Comparison of ENCODE assay signal across 21 cellular contexts in the genomic region with DNA sequence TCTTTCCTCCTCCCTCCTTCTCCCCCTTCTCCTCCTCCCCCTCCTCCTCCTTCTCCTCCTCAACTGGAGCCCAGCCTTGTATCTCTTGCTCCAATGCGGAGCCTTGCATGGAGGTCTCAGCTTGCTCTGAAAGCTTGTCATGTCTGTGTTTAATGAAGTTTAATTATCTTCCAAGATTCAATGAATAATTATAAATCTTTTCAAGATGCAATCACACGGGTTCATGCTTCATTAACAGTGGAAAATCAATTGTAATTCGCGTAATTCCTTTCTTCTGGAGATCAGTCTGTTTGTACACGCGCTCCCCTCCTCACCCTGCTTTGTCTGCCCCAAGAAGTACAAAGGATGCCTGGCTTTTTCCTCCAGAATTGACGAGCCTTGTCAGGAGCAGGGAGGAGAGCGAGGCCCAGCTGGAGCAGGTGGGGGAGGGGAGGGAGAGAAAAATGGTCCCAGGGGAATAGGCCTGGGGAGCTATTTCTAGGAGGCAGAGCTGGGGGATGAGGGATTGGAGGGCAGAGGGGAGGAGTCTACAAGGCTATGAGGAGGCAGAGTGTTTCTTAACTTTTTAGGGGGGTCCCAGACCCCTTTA.
DNase-seq lines count a peak whose midpoint lies in the region; ATAC-seq lines count a peak whose summit lies in the region.
"Had no signal": no experiment of that assay in that cellular context is flagged by ENCODE, and none has a peak within 500 bp of the region (broad histone marks: within the 10 kb centered on the region; RNA-seq: fewer than 3 reads in every experiment).

No MANE protein-coding gene starts in this region.

- H3K27ac ChIP-seq in mesodermal cell (ENCODE audit: low read depth, low read length, severe bottlenecking) = peak overlapping the region; percentile 43
- H3K27ac ChIP-seq: brain microvascular endothelial cell, colonic mucosa, stomach, upper lobe of left lung had no signal

- DNase-seq in DMS79 treated with DMSO at 0.1 percent for 48 hours (lab: John Stamatoyannopoulos, UW) = peak; percentile 55
- DNase-seq in NCI-H1105 treated with DMSO at 0.1 percent for 48 hours (lab: John Stamatoyannopoulos, UW) = peak; percentile 50
- no peak for DNase-seq in NT2/D1 (ENCODE audit: low read depth, low spot score)
- DNase-seq in DMS53 treated with DMSO at 0.1 percent for 48 hours (lab: John Stamatoyannopoulos, UW; ENCODE audit: unreplicated experiment) = no peak
- DNase-seq: activated CD4-positive, alpha-beta T cell treated with anti-CD3 and anti-CD28 coated beads for 1 hour; activated effector memory CD4-positive, alpha-beta T cell treated with Interleukin-2 at 50 U/mL for 16 hours; activated naive CD8-positive, alpha-beta T cell treated with anti-CD3 and anti-CD28 coated beads, Interleukin-2, amount 50 U/mL, for 24 hours; brain microvascular endothelial cell; colonic mucosa; GDM1; head of caudate nucleus; RPMI8226; stimulated activated CD4-positive, alpha-beta T cell treated with anti-CD3 and anti-CD28 coated beads, Interleukin-2, amount 100 ng/mL, for 24 hours; stomach had no signal

- H3K9me3 ChIP-seq in NT2/D1 (ENCODE audit: insufficient read depth, low read length) (no peaks in the 10 kb centered on the region), mesodermal cell (ENCODE audit: control insufficient read depth, low read length) (no peaks in the 10 kb centered on the region)
- H3K9me3 ChIP-seq: colonic mucosa, HAP-1, stomach, upper lobe of left lung had no signal

- H3K27me3 ChIP-seq in NT2/D1 (ENCODE audit: insufficient read depth, insufficient read length) = no peaks in the 10 kb centered on the region
- H3K27me3 ChIP-seq: brain microvascular endothelial cell, colonic mucosa, upper lobe of left lung had no signal

- H3K9ac ChIP-seq in NT2/D1 (ENCODE audit: insufficient read length, low read depth) = peak overlapping the region; percentile 14

- WGBS in mesodermal cell (ENCODE audit: insufficient coverage in 2 of 2), 2 experiments = 36 to 52% methylated on average over 6 to 7 of the region's 8 CpGs

- H3K4me3 ChIP-seq in NT2/D1 (ENCODE audit: insufficient read length, low read depth) (no peak overlapping the region), mesodermal cell (ENCODE audit: extremely low read depth, insufficient read depth, low read length, poor library complexity, severe bottlenecking) (no peak overlapping the region)
- H3K4me3 ChIP-seq: colonic mucosa, HAP-1, lung, stomach, upper lobe of left lung had no signal

- H3K36me3 ChIP-seq in NT2/D1 (ENCODE audit: insufficient read depth, insufficient read length, low read length) (no peaks in the 10 kb centered on the region), mesodermal cell (ENCODE audit: control insufficient read depth, insufficient read depth, low read length) (no peaks in the 10 kb centered on the region)
- H3K36me3 ChIP-seq: brain microvascular endothelial cell, colonic mucosa, HAP-1, stomach, upper lobe of left lung had no signal

- H3K4me1 ChIP-seq in NT2/D1 (ENCODE audit: insufficient read depth, insufficient read length) = no peaks in the 10 kb centered on the region
- no peaks in the 10 kb centered on the region for H3K4me1 ChIP-seq in mesodermal cell (ENCODE audit: control insufficient read depth, insufficient read depth, low read length, poor library complexity, severe bottlenecking)
- H3K4me1 ChIP-seq: colonic mucosa, HAP-1, stomach, upper lobe of left lung had no signal

- no peak for ATAC-seq in GM18517 (IDR thresholded peaks at IDR 0.05; ENCODE audit: unreplicated experiment)
- ATAC-seq in HG03025 (IDR thresholded peaks at IDR 0.05; ENCODE audit: low FRiP score, unreplicated experiment) = no peak
- ATAC-seq in GM21619 (IDR thresholded peaks at IDR 0.05; ENCODE audit: unreplicated experiment) = no peak
- ATAC-seq: activated naive CD8-positive, alpha-beta T cell treated with anti-CD3 and anti-CD28 coated beads, Interleukin-2, amount 50 U/mL, for 24 hours had no signal

Comparison
In these comparisons a context has a peak if more than half of its experiments do, and no peak if none do; other contexts are left out.
1. DNase-seq: peak in DMS79 treated with DMSO at 0.1 percent for 48 hours (single experiment) and NCI-H1105 treated with DMSO at 0.1 percent for 48 hours (single experiment); none in NT2/D1 (single experiment) and DMS53 treated with DMSO at 0.1 percent for 48 hours (single experiment).